8 cellular contexts compared by ENCODE assay signal in genomic region chr2:96800762-96801463, GRCh38. TPM values are rescaled to one million over a fixed set of nuclear protein-coding genes. Genes with fewer than 3 reads are reported as not detected.
DNase-seq lines count a peak whose midpoint lies in the region; ATAC-seq and TF ChIP-seq lines count a peak whose summit lies in the region.

No MANE protein-coding gene starts in this region.

- no peak overlapping the region for H4K5ac ChIP-seq in mesendoderm (ENCODE audit: low read length)

- H3K4me3 Mint-ChIP-seq in activated CD8-positive, alpha-beta T cell treated with anti-CD3 and anti-CD28 coated beads for 36 hours = no peak overlapping the region

- no peak overlapping the region for H3K23ac ChIP-seq in mesendoderm (ENCODE audit: low read length)

- CTCF ChIA-PET in activated CD8-positive, alpha-beta T cell treated with anti-CD3 and anti-CD28 coated beads for 36 hours (lab: Charles Lee) = interaction anchor here (0.7 to 2.5 kb wide), 20 partner anchors 10 to 312 kb away, joined by 3 to 16 read pairs (median 4); partner anchors contain the start of genes ANKRD36, CNNM3, CNNM4 and LMAN2L

- no peak overlapping the region for H3K9ac ChIP-seq in mesendoderm (ENCODE audit: low read length)

- H3K9me3 Mint-ChIP-seq in activated CD8-positive, alpha-beta T cell treated with anti-CD3 and anti-CD28 coated beads for 36 hours = no peaks in the 10 kb centered on the region

- no peaks in the 10 kb centered on the region for H3K27me3 Mint-ChIP-seq in activated CD8-positive, alpha-beta T cell treated with anti-CD3 and anti-CD28 coated beads for 36 hours

- no peak overlapping the region for H2AK5ac ChIP-seq in mesendoderm (ENCODE audit: low read length)

- no peaks in the 10 kb centered on the region for H3K79me1 ChIP-seq in mesendoderm (ENCODE audit: low read length)

- POLR2A ChIA-PET in activated CD8-positive, alpha-beta T cell treated with anti-CD3 and anti-CD28 coated beads for 36 hours (lab: Charles Lee) = interaction anchor here (1.0 to 1.6 kb wide), 2 partner anchors 39 to 56 kb away, joined by 3 read pairs; no protein-coding TSS in a partner anchor

- no peaks in the 10 kb centered on the region for H3K27me3 ChIP-seq in mesendoderm (ENCODE audit: insufficient read depth, low read length, poor library complexity)

- H3K4me2 ChIP-seq in mesendoderm (ENCODE audit: low read length) = no peak overlapping the region

- H2BK120ac ChIP-seq in mesendoderm (ENCODE audit: low read depth, low read length) = no peak overlapping the region

- no peaks in the 10 kb centered on the region for H3K4me1 ChIP-seq in mesendoderm (ENCODE audit: control insufficient read depth, low read depth, low read length)

- H3K4ac ChIP-seq in mesendoderm (ENCODE audit: low read depth, low read length) = no peak overlapping the region

- H3K56ac ChIP-seq in mesendoderm (ENCODE audit: low read length) = no peak overlapping the region

- no peak overlapping the region for H4K8ac ChIP-seq in mesendoderm (ENCODE audit: low read depth, low read length)

- H2BK5ac ChIP-seq in mesendoderm (ENCODE audit: low read length) = no peak overlapping the region

- H3K27ac ChIP-seq in mesendoderm (ENCODE audit: low read depth, low read length) = no peak overlapping the region

- no peak overlapping the region for H3K4me3 ChIP-seq in mesendoderm (ENCODE audit: low read length)

- no peaks in the 10 kb centered on the region for H3K36me3 ChIP-seq in mesendoderm (ENCODE audit: control insufficient read depth, insufficient read depth, low read length)

- WGBS in mesendoderm (ENCODE audit: extremely low coverage, insufficient coverage, low lambda C conversion rate) = no CpG with 5 or more reads among the region's 17 CpGs

- H3K79me2 ChIP-seq in mesendoderm (ENCODE audit: control insufficient read depth, insufficient read depth, low read length) = no peaks in the 10 kb centered on the region

- no peak overlapping the region for H3K27ac Mint-ChIP-seq in activated CD8-positive, alpha-beta T cell treated with anti-CD3 and anti-CD28 coated beads for 36 hours

- no peak overlapping the region for H2BK15ac ChIP-seq in mesendoderm (replicated peaks; ENCODE audit: low read depth)

- TF ChIP-seq CTCF in activated CD8-positive, alpha-beta T cell treated with anti-CD3 and anti-CD28 coated beads for 36 hours (IDR thresholded peaks at IDR 0.05) = peak; percentile 90

- intact Hi-C loops in activated CD8-positive, alpha-beta T cell treated with anti-CD3 and anti-CD28 coated beads for 36 hours (cut with micrococcal nuclease) = no loop called here

- H3K18ac ChIP-seq in mesendoderm (ENCODE audit: low read length) = no peak overlapping the region

- H3K4me1 Mint-ChIP-seq in activated CD8-positive, alpha-beta T cell treated with anti-CD3 and anti-CD28 coated beads for 36 hours (ENCODE audit: low read depth) = peaks cover 1% of the 10 kb centered on the region

- ATAC-seq in HG02610 (IDR thresholded peaks at IDR 0.05; ENCODE audit: unreplicated experiment) = peak; percentile 75
- ATAC-seq in activated CD8-positive, alpha-beta T cell treated with anti-CD3 and anti-CD28 coated beads for 36 hours = peak; percentile 98

- DNase-seq in NCI-H524 (lab: John Stamatoyannopoulos, UW) = peak; percentile 9 to 53
- DNase-seq in NCI-H524 treated with DMSO at 0.1 percent for 48 hours (lab: John Stamatoyannopoulos, UW) = no peak
- peak; percentile 54 for DNase-seq in NCI-H2171 treated with DMSO at 0.1 percent for 48 hours (lab: John Stamatoyannopoulos, UW)
- DNase-seq in activated CD8-positive, alpha-beta T cell treated with anti-CD3 and anti-CD28 coated beads for 36 hours = peak; percentile 84
- DNase-seq in effector CD4-positive, alpha-beta T cell = peak; percentile 57
- peak; percentile 70 for DNase-seq in mesendoderm
- peak; percentile 43 to 47 for DNase-seq in stimulated activated CD8-positive, alpha-beta memory T cell treated with anti-CD3 and anti-CD28 coated beads, Interleukin-4, amount 100 ng/mL, for 1 hour (ENCODE audit: low read depth in 2 of 2, low spot score in 1 of 2)

- no peaks in the 10 kb centered on the region for H3K36me3 Mint-ChIP-seq in activated CD8-positive, alpha-beta T cell treated with anti-CD3 and anti-CD28 coated beads for 36 hours (ENCODE audit: low read depth)

RNA-seq across cellular contexts. Expression of gene CNNM3, which starts 15.2 kb away (rescaled TPM):
- 10 to 100 TPM; 15.8 to 19.3 TPM for total RNA-seq in activated CD8-positive, alpha-beta T cell treated with anti-CD3 and anti-CD28 coated beads for 36 hours
- 10.9 TPM for polyA plus RNA-seq in mesendoderm (2013, experiment 1 of 2)
- 10.7 TPM for polyA plus RNA-seq in mesendoderm (2013, experiment 2 of 2)

RNA-seq across cellular contexts. Expression of gene CNNM4, which starts 40.2 kb away (rescaled TPM):
- total RNA-seq in activated CD8-positive, alpha-beta T cell treated with anti-CD3 and anti-CD28 coated beads for 36 hours = 1 to 10 TPM; 5.1 to 5.8 TPM
- polyA plus RNA-seq in mesendoderm (2013, experiment 1 of 2) = 8.3 TPM
- polyA plus RNA-seq in mesendoderm (2013, experiment 2 of 2) = 7.8 TPM

RNA-seq across cellular contexts. Expression of gene ANKRD23, which starts 42.9 kb away (rescaled TPM):
- 1 to 10 TPM; 5.3 to 5.7 TPM for total RNA-seq in activated CD8-positive, alpha-beta T cell treated with anti-CD3 and anti-CD28 coated beads for 36 hours
- polyA plus RNA-seq in mesendoderm (2013, experiment 1 of 2) = 0.86 TPM
- polyA plus RNA-seq in mesendoderm (2013, experiment 2 of 2) = 1.7 TPM

RNA-seq across cellular contexts. Expression of gene ANKRD39, which starts 56.9 kb away (rescaled TPM):
- 10 to 100 TPM; 22.6 TPM for total RNA-seq in activated CD8-positive, alpha-beta T cell treated with anti-CD3 and anti-CD28 coated beads for 36 hours
- polyA plus RNA-seq in mesendoderm (2013, experiment 1 of 2) = 14.2 TPM
- polyA plus RNA-seq in mesendoderm (2013, experiment 2 of 2) = 13.8 TPM
